ENCODE assay signal across 1 cellular context in the genomic region with DNA sequence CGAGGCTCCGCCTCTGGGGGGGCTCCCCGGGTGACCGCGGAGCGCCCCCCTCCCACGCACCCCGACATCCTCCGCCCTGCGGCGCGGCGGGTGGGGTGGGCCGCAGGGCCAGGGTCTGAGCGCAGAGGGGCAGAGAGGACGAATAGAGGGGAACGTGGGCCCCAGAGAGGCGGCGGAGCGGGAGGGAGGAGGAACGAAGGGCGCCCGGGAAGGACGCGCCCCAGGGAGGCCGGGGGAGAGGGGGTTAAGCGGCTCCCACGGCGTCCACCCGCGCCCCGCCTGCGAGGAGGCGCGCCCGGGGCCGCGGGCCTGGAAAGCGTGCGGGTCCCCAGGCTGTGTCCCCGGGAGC.
TF ChIP-seq lines count a peak whose summit lies in the region.

No MANE protein-coding gene starts in this region.

TF ChIP-seq in H1, 55 proteins besides CTCF, POLR2A, EP300 and RAD21:
- TF ChIP-seq SAP30 (IDR thresholded peaks at IDR 0.05; ENCODE audit: insufficient read depth, insufficient replicate concordance, low read length) (no peak), ZNF274 (IDR thresholded peaks at IDR 0.05; ENCODE audit: borderline replicate concordance, extremely low read depth, low read length) (no peak), EGR1 (IDR thresholded peaks at IDR 0.05; ENCODE audit: borderline replicate concordance, low read depth, low read length) (no peak), TAF1 (IDR thresholded peaks at IDR 0.05; ENCODE audit: low read depth, low read length) (no peak), HDAC2 (IDR thresholded peaks at IDR 0.05; ENCODE audit: borderline replicate concordance in 1 of 2, low read depth in 2 of 2, low read length in 2 of 2) (no peak), SP4 (IDR thresholded peaks at IDR 0.05; ENCODE audit: low read length) (no peak), BACH1 (IDR thresholded peaks at IDR 0.05; ENCODE audit: low read length) (no peak), NRF1 (IDR thresholded peaks at IDR 0.05; ENCODE audit: low read depth, low read length) (no peak), KDM4A (IDR thresholded peaks at IDR 0.05; ENCODE audit: low read depth, low read length, severe bottlenecking) (no peak), KDM1A (IDR thresholded peaks at IDR 0.05; ENCODE audit: borderline replicate concordance, low read length) (no peak), POU5F1 (IDR thresholded peaks at IDR 0.05; ENCODE audit: low read depth, low read length) (no peak), TBP (IDR thresholded peaks at IDR 0.05; ENCODE audit: low read depth, low read length) (no peak)
- TF ChIP-seq, protein P1, sequence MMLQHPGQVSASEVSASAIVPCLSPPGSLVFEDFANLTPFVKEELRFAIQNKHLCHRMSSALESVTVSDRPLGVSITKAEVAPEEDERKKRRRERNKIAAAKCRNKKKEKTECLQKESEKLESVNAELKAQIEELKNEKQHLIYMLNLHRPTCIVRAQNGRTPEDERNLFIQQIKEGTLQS (IDR thresholded peaks at IDR 0.05; ENCODE audit: insufficient read depth, low read depth, low read length) = no peak
- TF ChIP-seq, protein P2, sequence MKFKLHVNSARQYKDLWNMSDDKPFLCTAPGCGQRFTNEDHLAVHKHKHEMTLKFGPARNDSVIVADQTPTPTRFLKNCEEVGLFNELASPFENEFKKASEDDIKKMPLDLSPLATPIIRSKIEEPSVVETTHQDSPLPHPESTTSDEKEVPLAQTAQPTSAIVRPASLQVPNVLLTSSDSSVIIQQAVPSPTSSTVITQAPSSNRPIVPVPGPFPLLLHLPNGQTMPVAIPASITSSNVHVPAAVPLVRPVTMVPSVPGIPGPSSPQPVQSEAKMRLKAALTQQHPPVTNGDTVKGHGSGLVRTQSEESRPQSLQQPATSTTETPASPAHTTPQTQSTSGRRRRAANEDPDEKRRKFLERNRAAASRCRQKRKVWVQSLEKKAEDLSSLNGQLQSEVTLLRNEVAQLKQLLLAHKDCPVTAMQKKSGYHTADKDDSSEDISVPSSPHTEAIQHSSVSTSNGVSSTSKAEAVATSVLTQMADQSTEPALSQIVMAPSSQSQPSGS (IDR thresholded peaks at IDR 0.05; ENCODE audit: low read length) = no peak
